ENCODE assay signal across 18 cellular contexts in the genomic region with DNA sequence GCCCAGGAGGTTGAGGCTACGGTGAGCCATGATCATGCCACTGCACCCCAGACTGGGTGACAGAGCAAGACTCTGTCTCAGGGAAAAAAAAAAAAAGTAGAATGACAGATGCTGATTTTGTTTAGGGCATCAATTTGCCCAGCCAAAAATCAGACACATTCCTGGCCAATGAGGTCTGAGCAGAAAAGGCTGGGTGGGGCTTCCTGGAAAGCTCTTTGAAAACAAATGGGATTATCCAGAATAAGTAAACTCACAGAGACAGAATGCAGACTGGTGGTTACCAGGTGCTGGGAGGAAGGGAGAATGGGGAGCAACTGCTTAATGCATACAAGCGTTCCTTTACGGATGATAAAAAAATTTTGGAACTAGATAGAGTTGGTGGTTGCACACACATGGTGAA.
"Had no signal": no experiment of that assay in that cellular context is flagged by ENCODE, and none has a peak within 500 bp of the region (broad histone marks: within the 10 kb centered on the region; RNA-seq: fewer than 3 reads in every experiment).

No MANE protein-coding gene starts in this region.

- H3K4me3 Mint-ChIP-seq: activated T-helper 17 cell treated with anti-CD3 and anti-CD28 coated beads, Interleukin-2, amount 50 U/mL, for 72 hours; T-cell had no signal

- H3K36me3 Mint-ChIP-seq: T-cell had no signal

- H3K4me1 ChIP-seq: colonic mucosa, testis had no signal

- H3K27ac ChIP-seq: colonic mucosa, esophagus squamous epithelium, foreskin keratinocyte, ovary, stomach, testis, upper lobe of left lung had no signal

- H3K27ac Mint-ChIP-seq: activated T-helper 17 cell treated with anti-CD3 and anti-CD28 coated beads, Interleukin-2, amount 50 U/mL, for 72 hours; T-cell had no signal

- ATAC-seq: activated T-helper 17 cell treated with anti-CD3 and anti-CD28 coated beads, Interleukin-2, amount 50 U/mL, for 72 hours; foreskin keratinocyte; sciatic nerve; T-cell had no signal

- H3K4me3 ChIP-seq: colonic mucosa, esophagus squamous epithelium, ovary, spleen, stomach, testis, upper lobe of left lung had no signal

- H3K9me3 ChIP-seq: colonic mucosa, ovary, testis had no signal

- DNase-seq: activated CD4-positive, CD25-positive, alpha-beta regulatory T cell treated with anti-CD3 and anti-CD28 coated beads, Interleukin-2, amount 50 U/mL, for 72 hours; activated naive CD4-positive, alpha-beta T cell treated with anti-CD3 and anti-CD28 coated beads, Interleukin-2, amount 50 U/mL, for 16 hours; activated T-cell treated with anti-CD3 and anti-CD28 coated beads for 4 hours; colonic mucosa; effector CD4-positive, alpha-beta T cell; esophagus squamous epithelium; glutamatergic neuron; hypothalamus; ovary; spleen; stomach; T-cell; T-helper 9 cell; testis; upper lobe of left lung had no signal

- H3K27me3 Mint-ChIP-seq: activated T-helper 17 cell treated with anti-CD3 and anti-CD28 coated beads, Interleukin-2, amount 50 U/mL, for 72 hours; T-cell had no signal

- H3K9me3 Mint-ChIP-seq: activated T-helper 17 cell treated with anti-CD3 and anti-CD28 coated beads, Interleukin-2, amount 50 U/mL, for 72 hours had no signal
